ENCODE assay signal across 1 cellular context in the genomic region with DNA sequence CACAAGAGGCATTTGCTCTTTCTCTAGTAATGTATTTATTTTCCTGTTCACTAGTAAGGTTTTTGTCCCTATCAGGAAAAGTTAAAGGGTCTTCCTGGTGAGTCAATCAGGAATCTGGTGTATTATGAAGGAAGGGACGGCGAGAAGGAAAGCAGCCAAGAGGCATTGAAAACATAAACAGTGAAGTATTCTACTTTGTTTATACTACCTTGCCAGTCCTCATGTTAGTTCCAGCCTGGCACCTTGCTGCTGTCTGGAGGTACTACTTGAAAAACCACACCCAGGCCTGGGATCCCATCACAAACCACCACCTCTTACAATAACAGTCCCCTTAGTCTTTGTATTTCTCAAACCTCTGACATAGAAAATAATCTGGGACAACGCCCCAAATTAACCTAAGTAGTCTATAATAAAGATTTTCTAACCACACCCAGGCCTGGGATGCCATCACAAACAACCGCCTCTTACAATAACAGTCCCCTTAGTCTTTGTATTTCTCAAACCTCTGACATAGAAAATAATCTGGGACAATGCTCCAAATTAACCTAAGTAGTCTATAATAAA.
TF ChIP-seq lines count a peak whose summit lies in the region.

No MANE protein-coding gene starts in this region.

TF ChIP-seq in IMR-90, 13 proteins besides CTCF, POLR2A, EP300 and RAD21:
- TF ChIP-seq, protein P1, sequence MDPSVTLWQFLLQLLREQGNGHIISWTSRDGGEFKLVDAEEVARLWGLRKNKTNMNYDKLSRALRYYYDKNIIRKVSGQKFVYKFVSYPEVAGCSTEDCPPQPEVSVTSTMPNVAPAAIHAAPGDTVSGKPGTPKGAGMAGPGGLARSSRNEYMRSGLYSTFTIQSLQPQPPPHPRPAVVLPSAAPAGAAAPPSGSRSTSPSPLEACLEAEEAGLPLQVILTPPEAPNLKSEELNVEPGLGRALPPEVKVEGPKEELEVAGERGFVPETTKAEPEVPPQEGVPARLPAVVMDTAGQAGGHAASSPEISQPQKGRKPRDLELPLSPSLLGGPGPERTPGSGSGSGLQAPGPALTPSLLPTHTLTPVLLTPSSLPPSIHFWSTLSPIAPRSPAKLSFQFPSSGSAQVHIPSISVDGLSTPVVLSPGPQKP (IDR thresholded peaks at IDR 0.05; ENCODE audit: borderline replicate concordance, low read depth, low read length): no peak
- TF ChIP-seq CEBPB (IDR thresholded peaks at IDR 0.05; ENCODE audit: low read depth, low read length) (no peak), CHD1 (IDR thresholded peaks at IDR 0.05; ENCODE audit: low read depth, low read length) (no peak), RFX5 (IDR thresholded peaks at IDR 0.05; ENCODE audit: low read depth, low read length) (no peak), BHLHE40 (IDR thresholded peaks at IDR 0.05; ENCODE audit: low read depth, low read length) (no peak), NFE2L2 (IDR thresholded peaks at IDR 0.05; ENCODE audit: low read depth, low read length) (no peak), RCOR1 (IDR thresholded peaks at IDR 0.05; ENCODE audit: insufficient replicate concordance, low read length) (no peak), MAZ (IDR thresholded peaks at IDR 0.05; ENCODE audit: borderline replicate concordance, low read depth, low read length) (no peak), SMC3 (IDR thresholded peaks at IDR 0.05; ENCODE audit: low read depth, low read length) (no peak), MAFK (IDR thresholded peaks at IDR 0.05; ENCODE audit: low read depth, low read length) (no peak), MXI1 (IDR thresholded peaks at IDR 0.05; ENCODE audit: borderline replicate concordance, low read depth, low read length) (no peak)
- TF ChIP-seq, protein P2, sequence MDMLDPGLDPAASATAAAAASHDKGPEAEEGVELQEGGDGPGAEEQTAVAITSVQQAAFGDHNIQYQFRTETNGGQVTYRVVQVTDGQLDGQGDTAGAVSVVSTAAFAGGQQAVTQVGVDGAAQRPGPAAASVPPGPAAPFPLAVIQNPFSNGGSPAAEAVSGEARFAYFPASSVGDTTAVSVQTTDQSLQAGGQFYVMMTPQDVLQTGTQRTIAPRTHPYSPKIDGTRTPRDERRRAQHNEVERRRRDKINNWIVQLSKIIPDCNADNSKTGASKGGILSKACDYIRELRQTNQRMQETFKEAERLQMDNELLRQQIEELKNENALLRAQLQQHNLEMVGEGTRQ (IDR thresholded peaks at IDR 0.05; ENCODE audit: low read depth, low read length): no peak
